Comparison of ENCODE assay signal across 1 cellular context in the genomic region with DNA sequence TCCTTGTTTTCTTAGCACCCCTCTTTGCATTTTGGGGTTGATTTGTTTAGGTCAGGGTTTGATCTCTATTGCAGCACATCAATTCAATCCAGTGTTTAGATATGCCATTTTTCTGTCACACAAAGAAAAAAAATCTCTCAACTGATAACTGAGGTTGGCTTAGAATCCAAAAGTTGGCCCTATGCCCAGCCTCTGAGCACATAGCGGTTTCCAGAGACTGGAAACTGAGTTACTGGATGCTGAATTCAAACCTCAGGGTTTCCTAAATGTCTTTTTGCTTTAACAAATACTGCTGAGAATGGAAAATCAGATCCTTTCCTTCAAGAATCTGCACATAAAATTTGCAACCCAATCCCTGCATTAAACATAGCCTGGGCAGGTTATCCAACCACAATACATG.
TF ChIP-seq lines count a peak whose summit lies in the region.

No MANE protein-coding gene starts in this region.

TF ChIP-seq in IMR-90, 13 proteins besides CTCF, POLR2A, EP300 and RAD21 (continued from another document):
- TF ChIP-seq BHLHE40 (IDR thresholded peaks at IDR 0.05; ENCODE audit: low read depth, low read length) = no peak
- TF ChIP-seq MAFK (IDR thresholded peaks at IDR 0.05; ENCODE audit: low read depth, low read length) = no peak
- no peak for TF ChIP-seq CHD1 (IDR thresholded peaks at IDR 0.05; ENCODE audit: low read depth, low read length)
- TF ChIP-seq RCOR1 (IDR thresholded peaks at IDR 0.05; ENCODE audit: insufficient replicate concordance, low read length) = no peak
- no peak for TF ChIP-seq RFX5 (IDR thresholded peaks at IDR 0.05; ENCODE audit: low read depth, low read length)
- TF ChIP-seq SMC3 (IDR thresholded peaks at IDR 0.05; ENCODE audit: low read depth, low read length) = no peak
- TF ChIP-seq CEBPB (IDR thresholded peaks at IDR 0.05; ENCODE audit: low read depth, low read length) = no peak
